In genomic region chr4:83219991-83220360, GRCh38 we compare ENCODE assay signal across 11 cellular contexts.
DNase-seq lines count a peak whose midpoint lies in the region; ATAC-seq and TF ChIP-seq lines count a peak whose summit lies in the region.
"Had no signal": no experiment of that assay in that cellular context is flagged by ENCODE, and none has a peak within 500 bp of the region (broad histone marks: within the 10 kb centered on the region; RNA-seq: fewer than 3 reads in every experiment).

No MANE protein-coding gene starts in this region.

- CTCF ChIA-PET in CD4-positive, alpha-beta T cell (lab: Charles Lee) = no interaction called here

- DNase-seq in CD4-positive, alpha-beta T cell = no peak
- DNase-seq in lower lobe of right lung (no peak), BE2C (no peak), cerebellum (ENCODE audit: low spot score) (no peak)
- DNase-seq: cortex of kidney, NCI-H1092 had no signal

- peak overlapping the region; percentile 60; the same call in 1 of the 2 replicates for H2AFZ ChIP-seq in KMS-11 (ENCODE audit: low read depth)

- H3K27me3 ChIP-seq in CD4-positive, alpha-beta T cell (ENCODE audit: control insufficient read depth, insufficient read depth, low read length) = no peaks in the 10 kb centered on the region
- no peaks in the 10 kb centered on the region for H3K27me3 ChIP-seq in KMS-11 (ENCODE audit: insufficient read depth, low read depth)
- no peaks in the 10 kb centered on the region for H3K27me3 ChIP-seq in lower lobe of right lung (ENCODE audit: low read depth)
- no peaks in the 10 kb centered on the region for H3K27me3 ChIP-seq in BE2C
- H3K27me3 ChIP-seq: ascending aorta had no signal

- intact Hi-C loops in CD4-positive, alpha-beta T cell (cut with DNase I, micrococcal nuclease) = loop anchor here (1.0 to 5.0 kb wide), 3 partner anchors 15 to 110 kb away; no protein-coding TSS in a partner anchor
- intact Hi-C loops in lower lobe of right lung (cut with DNase I) = no loop called here

- H3K36me3 Mint-ChIP-seq in CD4-positive, alpha-beta T cell (ENCODE audit: low read depth) = no peaks in the 10 kb centered on the region
- no peaks in the 10 kb centered on the region for H3K36me3 Mint-ChIP-seq in activated naive CD8-positive, alpha-beta T cell

- H3K4me3 Mint-ChIP-seq in CD4-positive, alpha-beta T cell = peak overlapping the region; percentile 88
- H3K4me3 Mint-ChIP-seq in activated naive CD8-positive, alpha-beta T cell = peak overlapping the region; percentile 82

- no peaks in the 10 kb centered on the region for H3K9me3 Mint-ChIP-seq in CD4-positive, alpha-beta T cell
- H3K9me3 Mint-ChIP-seq in activated naive CD8-positive, alpha-beta T cell (ENCODE audit: low read depth) = no peaks in the 10 kb centered on the region

- POLR2A ChIA-PET in CD4-positive, alpha-beta T cell (lab: Charles Lee) = interaction anchor here (1.1 to 3.8 kb wide), 4 partner anchors 18 to 109 kb away, joined by 4 to 167 read pairs (median 22); partner anchors contain the start of gene PLAC8

- H3K9ac ChIP-seq in KMS-11 = peak overlapping the region; percentile 27; the same call in 1 of the 2 replicates

- peak overlapping the region; percentile 89 for H3K27ac Mint-ChIP-seq in CD4-positive, alpha-beta T cell
- H3K27ac Mint-ChIP-seq in activated naive CD8-positive, alpha-beta T cell = peak overlapping the region; percentile 98

- H3K4me1 Mint-ChIP-seq in CD4-positive, alpha-beta T cell (ENCODE audit: low read depth) = peaks cover 55% of the 10 kb centered on the region
- peaks cover 87% of the 10 kb centered on the region for H3K4me1 Mint-ChIP-seq in activated naive CD8-positive, alpha-beta T cell (ENCODE audit: low read depth)

- H3K27me3 Mint-ChIP-seq in CD4-positive, alpha-beta T cell = no peaks in the 10 kb centered on the region
- H3K27me3 Mint-ChIP-seq in activated naive CD8-positive, alpha-beta T cell = no peaks in the 10 kb centered on the region

- peak overlapping the region; percentile 66 for H3K27ac ChIP-seq in CD4-positive, alpha-beta T cell (ENCODE audit: low read depth, low read length)
- peak overlapping the region; percentile 62; the same call in 1 of the 2 replicates for H3K27ac ChIP-seq in KMS-11
- H3K27ac ChIP-seq in lower lobe of right lung = peak overlapping the region; percentile 69
- H3K27ac ChIP-seq: ascending aorta had no signal

- H3K9me3 ChIP-seq in CD4-positive, alpha-beta T cell (ENCODE audit: control insufficient read depth, low read length) = no peaks in the 10 kb centered on the region
- H3K9me3 ChIP-seq in lower lobe of right lung (no peaks in the 10 kb centered on the region), BE2C (no peaks in the 10 kb centered on the region)
- H3K9me3 ChIP-seq: ascending aorta had no signal

- H3K4me3 ChIP-seq in KMS-11 (IDR thresholded peaks at IDR 0.05; ENCODE audit: insufficient read depth, low read depth, low read length) (no peak overlapping the region), lower lobe of right lung (no peak overlapping the region), BE2C (ENCODE audit: low read depth, low read length) (no peak overlapping the region)
- H3K4me3 ChIP-seq: ascending aorta had no signal

- H3K79me2 ChIP-seq in KMS-11 (ENCODE audit: insufficient read depth, low read depth) = no peaks in the 10 kb centered on the region

- H4K20me1 ChIP-seq in KMS-11 (ENCODE audit: insufficient read depth) = no peaks in the 10 kb centered on the region

- H3K36me3 ChIP-seq in KMS-11 (ENCODE audit: insufficient read depth) (no peaks in the 10 kb centered on the region), lower lobe of right lung (no peaks in the 10 kb centered on the region), BE2C (no peaks in the 10 kb centered on the region)
- H3K36me3 ChIP-seq: ascending aorta had no signal

- TF ChIP-seq CTCF in CD4-positive, alpha-beta T cell (IDR thresholded peaks at IDR 0.05) = no peak
- TF ChIP-seq CTCF in KMS-11 (conservative IDR thresholded peaks at IDR 0.05; ENCODE audit: low read depth, low read length) (no peak), lower lobe of right lung (IDR thresholded peaks at IDR 0.05) (no peak), BE2C (IDR thresholded peaks at IDR 0.05; ENCODE audit: low read depth, low read length) (no peak)

- ATAC-seq in CD4-positive, alpha-beta T cell (ENCODE audit: poor library complexity) = no peak
- no peak for ATAC-seq in lower lobe of right lung
- no peak for ATAC-seq in GM18511 (IDR thresholded peaks at IDR 0.05; ENCODE audit: unreplicated experiment)
- no peak for ATAC-seq in GM18870 (IDR thresholded peaks at IDR 0.05; ENCODE audit: unreplicated experiment)

- H3K4me1 ChIP-seq in KMS-11 (ENCODE audit: low read depth, poor library complexity, severe bottlenecking) (peaks cover 86% of the 10 kb centered on the region), lower lobe of right lung (peaks cover 36% of the 10 kb centered on the region), BE2C (no peaks in the 10 kb centered on the region)
- H3K4me1 ChIP-seq: ascending aorta had no signal

- H3K4me2 ChIP-seq in KMS-11 = peak overlapping the region; percentile 90
